In the genomic region with DNA sequence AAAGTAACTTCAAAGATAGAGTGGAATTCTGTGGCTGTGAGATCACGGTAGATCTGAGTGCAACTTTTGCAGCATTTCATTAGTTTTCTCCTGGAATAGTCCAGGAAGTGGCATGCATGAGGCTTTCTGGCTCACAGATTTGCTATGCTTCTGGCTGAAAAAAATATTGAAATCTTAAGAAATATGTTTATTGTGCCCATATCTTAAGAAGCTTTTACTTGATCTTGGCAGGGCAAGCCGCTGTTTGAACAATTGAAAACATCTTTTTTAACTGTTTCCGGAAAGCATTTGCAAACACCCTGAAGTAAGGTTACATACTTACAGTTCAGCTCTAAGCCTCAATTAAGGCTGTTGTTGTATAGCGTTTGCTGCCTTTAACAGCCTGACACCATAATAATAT, we compare ENCODE assay signal across 20 cellular contexts.
"Had no signal": no experiment of that assay in that cellular context is flagged by ENCODE, and none has a peak within 500 bp of the region (broad histone marks: within the 10 kb centered on the region; RNA-seq: fewer than 3 reads in every experiment).

No MANE protein-coding gene starts in this region.

- H2AFZ ChIP-seq: parathyroid adenoma had no signal

- H3K27me3 ChIP-seq: esophagus muscularis mucosa, heart left ventricle, testis, transverse colon had no signal

- H3K9me3 ChIP-seq: psoas muscle, testis, transverse colon had no signal

- H3K9ac ChIP-seq: parathyroid adenoma had no signal

- DNase-seq: cortex of kidney; dorsolateral prefrontal cortex; effector CD8-positive, alpha-beta T cell; heart left ventricle; hippocampal formation; left colon; mammary epithelial cell; naive thymus-derived CD4-positive, alpha-beta T cell; nephron progenitor cell; psoas muscle; stimulated activated CD4-positive, alpha-beta T cell treated with anti-CD3 and anti-CD28 coated beads, Interleukin-2, amount 100 ng/mL, for 24 hours; stimulated activated CD4-positive, alpha-beta T cell treated with anti-CD3 and anti-CD28 coated beads, Interleukin-4, amount 100 ng/mL, for 4 hours; stimulated activated naive B cell treated with anti-CD40 and anti-IgM and Interleukin-4, amounts not matched to agents 10 μg/mL and 1 μg/mL and 100 μg/mL, for 72 hours; stimulated activated naive CD8-positive, alpha-beta T cell treated with anti-CD3 and anti-CD28 coated beads, Interleukin-15, amount 100 ng/mL, for 72 hours; testis; transverse colon had no signal

- FAIRE-seq: frontal cortex had no signal

- H3K4me1 ChIP-seq: esophagus muscularis mucosa, heart left ventricle, parathyroid adenoma, testis, transverse colon had no signal

- H3K27ac ChIP-seq: dorsolateral prefrontal cortex, esophagus muscularis mucosa, heart left ventricle, parathyroid adenoma, psoas muscle, testis, transverse colon had no signal

- H3K79me2 ChIP-seq: parathyroid adenoma had no signal

- H3K4me3 ChIP-seq: dorsolateral prefrontal cortex, esophagus muscularis mucosa, heart left ventricle, psoas muscle, testis, transverse colon had no signal

- H3K36me3 ChIP-seq: esophagus muscularis mucosa, heart left ventricle, transverse colon had no signal

- ATAC-seq: heart left ventricle; left colon; naive thymus-derived CD4-positive, alpha-beta T cell; psoas muscle; sciatic nerve; stimulated activated naive B cell treated with anti-CD40 and anti-IgM and Interleukin-4, amounts not matched to agents 10 μg/mL and 1 μg/mL and 100 μg/mL, for 72 hours; stimulated activated naive CD8-positive, alpha-beta T cell treated with anti-CD3 and anti-CD28 coated beads, Interleukin-15, amount 100 ng/mL, for 72 hours had no signal
